ENCODE assay signal across 1 cellular context in genomic region chr16:84659656-84660300, GRCh38.
TF ChIP-seq lines count a peak whose summit lies in the region.

No MANE protein-coding gene starts in this region.

TF ChIP-seq in WTC11, 78 proteins besides CTCF, POLR2A, EP300 and RAD21:
- no peak for TF ChIP-seq PREB (CRISPR knock-in tag; IDR thresholded peaks at IDR 0.05; ENCODE audit: borderline replicate concordance)
- TF ChIP-seq, protein P1, sequence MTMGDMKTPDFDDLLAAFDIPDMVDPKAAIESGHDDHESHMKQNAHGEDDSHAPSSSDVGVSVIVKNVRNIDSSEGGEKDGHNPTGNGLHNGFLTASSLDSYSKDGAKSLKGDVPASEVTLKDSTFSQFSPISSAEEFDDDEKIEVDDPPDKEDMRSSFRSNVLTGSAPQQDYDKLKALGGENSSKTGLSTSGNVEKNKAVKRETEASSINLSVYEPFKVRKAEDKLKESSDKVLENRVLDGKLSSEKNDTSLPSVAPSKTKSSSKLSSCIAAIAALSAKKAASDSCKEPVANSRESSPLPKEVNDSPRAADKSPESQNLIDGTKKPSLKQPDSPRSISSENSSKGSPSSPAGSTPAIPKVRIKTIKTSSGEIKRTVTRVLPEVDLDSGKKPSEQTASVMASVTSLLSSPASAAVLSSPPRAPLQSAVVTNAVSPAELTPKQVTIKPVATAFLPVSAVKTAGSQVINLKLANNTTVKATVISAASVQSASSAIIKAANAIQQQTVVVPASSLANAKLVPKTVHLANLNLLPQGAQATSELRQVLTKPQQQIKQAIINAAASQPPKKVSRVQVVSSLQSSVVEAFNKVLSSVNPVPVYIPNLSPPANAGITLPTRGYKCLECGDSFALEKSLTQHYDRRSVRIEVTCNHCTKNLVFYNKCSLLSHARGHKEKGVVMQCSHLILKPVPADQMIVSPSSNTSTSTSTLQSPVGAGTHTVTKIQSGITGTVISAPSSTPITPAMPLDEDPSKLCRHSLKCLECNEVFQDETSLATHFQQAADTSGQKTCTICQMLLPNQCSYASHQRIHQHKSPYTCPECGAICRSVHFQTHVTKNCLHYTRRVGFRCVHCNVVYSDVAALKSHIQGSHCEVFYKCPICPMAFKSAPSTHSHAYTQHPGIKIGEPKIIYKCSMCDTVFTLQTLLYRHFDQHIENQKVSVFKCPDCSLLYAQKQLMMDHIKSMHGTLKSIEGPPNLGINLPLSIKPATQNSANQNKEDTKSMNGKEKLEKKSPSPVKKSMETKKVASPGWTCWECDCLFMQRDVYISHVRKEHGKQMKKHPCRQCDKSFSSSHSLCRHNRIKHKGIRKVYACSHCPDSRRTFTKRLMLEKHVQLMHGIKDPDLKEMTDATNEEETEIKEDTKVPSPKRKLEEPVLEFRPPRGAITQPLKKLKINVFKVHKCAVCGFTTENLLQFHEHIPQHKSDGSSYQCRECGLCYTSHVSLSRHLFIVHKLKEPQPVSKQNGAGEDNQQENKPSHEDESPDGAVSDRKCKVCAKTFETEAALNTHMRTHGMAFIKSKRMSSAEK (CRISPR knock-in tag; IDR thresholded peaks at IDR 0.05; ENCODE audit: borderline replicate concordance) = no peak
- TF ChIP-seq MYBL2 (CRISPR knock-in tag; IDR thresholded peaks at IDR 0.05) = no peak
- no peak for TF ChIP-seq EMX1 (CRISPR knock-in tag; IDR thresholded peaks at IDR 0.05)
- no peak for TF ChIP-seq FOXK1 (CRISPR knock-in tag; IDR thresholded peaks at IDR 0.05)
- TF ChIP-seq CBFB (CRISPR knock-in tag; IDR thresholded peaks at IDR 0.05; ENCODE audit: low read depth) = no peak
- no peak for TF ChIP-seq TP53 (CRISPR knock-in tag; IDR thresholded peaks at IDR 0.05)
- no peak for TF ChIP-seq ESRRA (CRISPR knock-in tag; IDR thresholded peaks at IDR 0.05; ENCODE audit: borderline replicate concordance)
- no peak for TF ChIP-seq TEAD1 (CRISPR knock-in tag; IDR thresholded peaks at IDR 0.05)
- TF ChIP-seq, protein P2, sequence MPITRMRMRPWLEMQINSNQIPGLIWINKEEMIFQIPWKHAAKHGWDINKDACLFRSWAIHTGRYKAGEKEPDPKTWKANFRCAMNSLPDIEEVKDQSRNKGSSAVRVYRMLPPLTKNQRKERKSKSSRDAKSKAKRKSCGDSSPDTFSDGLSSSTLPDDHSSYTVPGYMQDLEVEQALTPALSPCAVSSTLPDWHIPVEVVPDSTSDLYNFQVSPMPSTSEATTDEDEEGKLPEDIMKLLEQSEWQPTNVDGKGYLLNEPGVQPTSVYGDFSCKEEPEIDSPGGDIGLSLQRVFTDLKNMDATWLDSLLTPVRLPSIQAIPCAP (CRISPR knock-in tag; IDR thresholded peaks at IDR 0.05) = no peak
- no peak for TF ChIP-seq STAT6 (CRISPR knock-in tag; conservative IDR thresholded peaks at IDR 0.05; ENCODE audit: low read depth)
- no peak for TF ChIP-seq TEAD4 (CRISPR knock-in tag; IDR thresholded peaks at IDR 0.05)
- no peak for TF ChIP-seq ZNF671 (CRISPR knock-in tag; IDR thresholded peaks at IDR 0.05)
- TF ChIP-seq ETV6 (CRISPR knock-in tag; IDR thresholded peaks at IDR 0.05) = no peak
- no peak for TF ChIP-seq USF1 (CRISPR knock-in tag; IDR thresholded peaks at IDR 0.05)
- no peak for TF ChIP-seq ZNF512 (CRISPR knock-in tag; IDR thresholded peaks at IDR 0.05; ENCODE audit: borderline replicate concordance)
- TF ChIP-seq, protein P3, sequence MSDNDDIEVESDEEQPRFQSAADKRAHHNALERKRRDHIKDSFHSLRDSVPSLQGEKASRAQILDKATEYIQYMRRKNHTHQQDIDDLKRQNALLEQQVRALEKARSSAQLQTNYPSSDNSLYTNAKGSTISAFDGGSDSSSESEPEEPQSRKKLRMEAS (CRISPR knock-in tag; IDR thresholded peaks at IDR 0.05) = no peak
- TF ChIP-seq NFATC4 (CRISPR knock-in tag; IDR thresholded peaks at IDR 0.05) = no peak
